8 cellular contexts compared by ENCODE assay signal in the genomic region with DNA sequence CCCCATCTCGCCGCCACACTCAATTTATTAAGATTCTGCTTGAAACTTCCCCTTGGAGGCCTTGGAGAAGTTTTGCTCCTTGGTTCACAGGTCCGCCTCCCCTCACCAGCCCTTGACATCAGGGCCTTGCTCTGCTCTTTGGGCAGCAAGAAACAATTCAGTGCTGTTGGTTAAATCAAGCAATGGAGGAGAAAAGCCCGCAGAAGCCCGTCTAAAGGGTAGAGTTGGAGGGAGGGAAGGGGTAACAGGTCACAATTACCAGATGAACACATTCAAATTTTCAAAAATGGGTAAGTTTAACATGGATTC. TPM values are rescaled to one million over a fixed set of nuclear protein-coding genes. Genes with fewer than 3 reads are reported as not detected.
DNase-seq lines count a peak whose midpoint lies in the region; ATAC-seq, FAIRE-seq and TF ChIP-seq lines count a peak whose summit lies in the region.

No MANE protein-coding gene starts in this region.

- H3K36me3 Mint-ChIP-seq in H9 (ENCODE audit: insufficient read depth in 1 of 3, low read depth in 3 of 3) = no peaks in the 10 kb centered on the region; a peak in 2 of 7 replicates
- peaks cover 15% of the 10 kb centered on the region for H3K36me3 Mint-ChIP-seq in T-helper 17 cell (ENCODE audit: low read depth)
- H3K36me3 Mint-ChIP-seq in naive thymus-derived CD8-positive, alpha-beta T cell = peaks cover 0 to 42% (median 17%) of the 10 kb centered on the region in 3 donors

- H2BK120ac ChIP-seq in H9 (ENCODE audit: low read depth, low read length, poor library complexity, severe bottlenecking) = no peak overlapping the region

- H3K79me1 ChIP-seq in H9 (ENCODE audit: insufficient read depth, low read depth, low read length, poor library complexity, severe bottlenecking) = no peaks in the 10 kb centered on the region

- H3K36me3 ChIP-seq in BLaER1 (peaks cover 35% of the 10 kb centered on the region), endothelial cell of umbilical vein (ENCODE audit: control insufficient read depth in 2 of 2, extremely low read depth in 1 of 2, insufficient read depth in 2 of 2, low read length in 2 of 2) (peaks cover 0 to 3% of the 10 kb centered on the region in 2 experiments)

- POLR2A ChIA-PET in endothelial cell of umbilical vein (lab: Charles Lee) = no interaction called here
- POLR2A ChIA-PET in naive thymus-derived CD8-positive, alpha-beta T cell (lab: Charles Lee) = interaction anchor here (0.9 to 4.8 kb wide), 5 partner anchors 11 to 180 kb away, joined by 3 to 45 read pairs (median 12); a partner anchor contains a TSS

- intact Hi-C loops in endothelial cell of umbilical vein (cut with micrococcal nuclease) = loop anchor here (1.0 to 5.0 kb wide), 3 partner anchors 116 to 171 kb away; a partner anchor contains a TSS

- no peak overlapping the region for H3K18ac ChIP-seq in H9 (ENCODE audit: insufficient read length, low read depth, low read length)

- H3K4me3 ChIP-seq in BLaER1 = peak overlapping the region; percentile 87
- H3K4me3 ChIP-seq in endothelial cell of umbilical vein (replicated peaks in 1 of 3; ENCODE audit: insufficient read depth in 1 of 3, low read depth in 1 of 3, low read length in 3 of 3) = peak overlapping the region; percentile 60 to 96 (median 74)

- H3K9ac ChIP-seq in BLaER1 (peak overlapping the region; percentile 91), H9 (ENCODE audit: extremely low read depth, insufficient read length, low read length) (no peak overlapping the region), endothelial cell of umbilical vein (replicated peaks; ENCODE audit: extremely low read depth, insufficient read depth, low read length) (peak overlapping the region; percentile 65)

- H3K14ac ChIP-seq in H9 (ENCODE audit: insufficient read depth, low read length) = no peak overlapping the region

- no peak overlapping the region for H3K56ac ChIP-seq in H9 (ENCODE audit: insufficient read length, low read depth, low read length)

- no peak overlapping the region for H4K8ac ChIP-seq in H9 (replicated peaks; ENCODE audit: insufficient read length, low read depth, low read length)

- H3K27ac ChIP-seq in BLaER1 (peak overlapping the region; percentile 93), H9 (ENCODE audit: insufficient read length, low read depth, low read length) (no peak overlapping the region), endothelial cell of umbilical vein (ENCODE audit: insufficient read depth, low read depth, low read length) (peak overlapping the region; percentile 63)

- H3K27me3 Mint-ChIP-seq in H9 (ENCODE audit: low read depth) (peaks cover 3% of the 10 kb centered on the region; the same call in 1 of the 2 replicates), T-helper 17 cell (no peaks in the 10 kb centered on the region)
- no peaks in the 10 kb centered on the region for H3K27me3 Mint-ChIP-seq in naive thymus-derived CD8-positive, alpha-beta T cell

- H3K4me3 Mint-ChIP-seq in H9 (peak overlapping the region; percentile 71 to 81), T-helper 17 cell (peak overlapping the region; percentile 95)
- peak overlapping the region; percentile 86 to 100 (median 96) for H3K4me3 Mint-ChIP-seq in naive thymus-derived CD8-positive, alpha-beta T cell

- no peak overlapping the region for H3K23ac ChIP-seq in H9 (ENCODE audit: insufficient read length, low read depth, low read length)

- no peaks in the 10 kb centered on the region for H3K9me3 Mint-ChIP-seq in H9
- no peaks in the 10 kb centered on the region for H3K9me3 Mint-ChIP-seq in naive thymus-derived CD8-positive, alpha-beta T cell

- H3K4me1 Mint-ChIP-seq in H9 = peaks cover 18 to 32% of the 10 kb centered on the region in 2 experiments
- peaks cover 56% of the 10 kb centered on the region for H3K4me1 Mint-ChIP-seq in T-helper 17 cell
- H3K4me1 Mint-ChIP-seq in naive thymus-derived CD8-positive, alpha-beta T cell = peaks cover 38 to 91% (median 79%) of the 10 kb centered on the region in 4 donors

- peak; percentile 26 for FAIRE-seq in endothelial cell of umbilical vein (lab: Jason Lieb, UNC)

- H3K4me2 ChIP-seq in BLaER1 (peak overlapping the region; percentile 93), H9 (ENCODE audit: insufficient read depth, insufficient read length, low read length) (peak overlapping the region; percentile 58), endothelial cell of umbilical vein (ENCODE audit: insufficient read depth, low read length) (peak overlapping the region; percentile 87)

- H3K27me3 ChIP-seq in BLaER1 (no peaks in the 10 kb centered on the region), H9 (ENCODE audit: insufficient read depth, low read length) (no peaks in the 10 kb centered on the region), endothelial cell of umbilical vein (ENCODE audit: control insufficient read depth in 2 of 2, insufficient read depth in 2 of 2, low read length in 2 of 2) (no peaks in the 10 kb centered on the region)

- H2BK12ac ChIP-seq in H9 (ENCODE audit: insufficient read length, low read depth, low read length) = no peak overlapping the region

- DNase-seq in H9 = no peak
- no peak for DNase-seq in T-helper 17 cell
- no peak for DNase-seq in endothelial cell of umbilical vein (ENCODE audit: low read depth, low spot score)
- no peak for DNase-seq in naive thymus-derived CD8-positive, alpha-beta T cell
- no peak for DNase-seq in GF-D8 (lab: John Stamatoyannopoulos, UW)
- DNase-seq in NCI-H69 (lab: John Stamatoyannopoulos, UW) = no peak
- DNase-seq in LoVo (ENCODE audit: low spot score) = no peak

- H3K9me1 ChIP-seq in endothelial cell of umbilical vein (replicated peaks; ENCODE audit: control insufficient read depth, extremely low read depth, insufficient read depth, low read length) = no peaks in the 10 kb centered on the region

- H3K4ac ChIP-seq in H9 (ENCODE audit: low read depth, low read length) = no peak overlapping the region

- no peak overlapping the region for H2BK20ac ChIP-seq in H9 (ENCODE audit: low read depth, low read length, poor library complexity, severe bottlenecking)

- CTCF ChIA-PET in endothelial cell of umbilical vein (lab: Charles Lee) = interaction anchor here (0.9 to 8.8 kb wide), 4 partner anchors 10 to 179 kb away, joined by 3 to 129 read pairs (median 5); a partner anchor contains a TSS

- peaks cover 64% of the 10 kb centered on the region for H3K4me1 ChIP-seq in BLaER1
- H3K4me1 ChIP-seq in H9 (ENCODE audit: insufficient read depth, low read length) = peaks cover 9% of the 10 kb centered on the region
- H3K4me1 ChIP-seq in endothelial cell of umbilical vein (ENCODE audit: control insufficient read depth, extremely low read depth, insufficient read depth, low read length) = peaks cover 8% of the 10 kb centered on the region

- TF ChIP-seq POLR2A in endothelial cell of umbilical vein (IDR thresholded peaks at IDR 0.05; ENCODE audit: low read depth, low read length) = no peak

- H3K23me2 ChIP-seq in H9 (ENCODE audit: insufficient read length, low read depth, low read length, poor library complexity, severe bottlenecking) = no peaks in the 10 kb centered on the region

- peak overlapping the region in 1 of 3 experiments; percentile 16; a peak in 1 of 7 replicates for H3K27ac Mint-ChIP-seq in H9
- H3K27ac Mint-ChIP-seq in T-helper 17 cell = peak overlapping the region; percentile 95
- peak overlapping the region; percentile 86 to 100 (median 98) for H3K27ac Mint-ChIP-seq in naive thymus-derived CD8-positive, alpha-beta T cell

- dilution Hi-C loops in endothelial cell of umbilical vein (cut with MboI; ENCODE audit: extremely low pct_ligation_motif_present, low sequenced_read_pairs) = no loop called here

- no peak overlapping the region for H4K91ac ChIP-seq in H9 (ENCODE audit: insufficient read length, low read depth, low read length)

- H3T11ph ChIP-seq in H9 (ENCODE audit: low read length) = no peak overlapping the region

- H3K79me2 ChIP-seq in H9 (ENCODE audit: insufficient read depth, low read length) (no peaks in the 10 kb centered on the region), endothelial cell of umbilical vein (ENCODE audit: control insufficient read depth, insufficient read depth, low read length) (no peaks in the 10 kb centered on the region)

- no CpG with 5 or more reads among the region's 5 CpGs for WGBS in H9 (ENCODE audit: extremely low coverage, insufficient read length, low lambda C conversion rate)

- H4K20me1 ChIP-seq in BLaER1 (no peaks in the 10 kb centered on the region), H9 (ENCODE audit: control insufficient read depth, insufficient read depth, insufficient read length) (no peaks in the 10 kb centered on the region), endothelial cell of umbilical vein (replicated peaks; ENCODE audit: control insufficient read depth, extremely low read depth, insufficient read depth, low read length) (no peaks in the 10 kb centered on the region)

- no peak overlapping the region for H2BK5ac ChIP-seq in H9 (ENCODE audit: insufficient read length, low read length)

- peak; percentile 7 for ATAC-seq in T-helper 17 cell
- peak; percentile 10 for ATAC-seq in naive thymus-derived CD8-positive, alpha-beta T cell

- H4K5ac ChIP-seq in H9 (ENCODE audit: insufficient read length, low read depth, low read length) = no peak overlapping the region

- no peak overlapping the region for H2BK15ac ChIP-seq in H9 (ENCODE audit: low read depth, low read length)

- H2AK5ac ChIP-seq in H9 (ENCODE audit: insufficient read length, low read length) = no peak overlapping the region

- TSS peak; percentile 70 for BruUV-seq in endothelial cell of umbilical vein (replicated peaks; lab: Mats Ljungman, UMichigan)

- H3K9me3 ChIP-seq in BLaER1 (no peaks in the 10 kb centered on the region), H9 (ENCODE audit: control insufficient read depth, low read depth, low read length) (no peaks in the 10 kb centered on the region), T-helper 17 cell (ENCODE audit: control insufficient read depth, low read length, poor library complexity, severe bottlenecking) (no peaks in the 10 kb centered on the region), endothelial cell of umbilical vein (replicated peaks; ENCODE audit: control insufficient read depth, insufficient read depth, low read length) (no peaks in the 10 kb centered on the region)

- no peak for TF ChIP-seq CTCF in H9 (conservative IDR thresholded peaks at IDR 0.05)
- TF ChIP-seq CTCF in endothelial cell of umbilical vein (IDR thresholded peaks at IDR 0.05; ENCODE audit: extremely low read depth in 1 of 2, insufficient read depth in 1 of 2, low read depth in 1 of 2, low read length in 2 of 2) = no peak

- peak overlapping the region; percentile 25 for H2AFZ ChIP-seq in H9 (ENCODE audit: low read length)
- H2AFZ ChIP-seq in endothelial cell of umbilical vein (ENCODE audit: low read depth, low read length) = peak overlapping the region; percentile 84

RNA-seq across cellular contexts. Expression of a gene that starts 0.4 kb away (rescaled TPM):
- total RNA-seq in H9 (2021) = 3.4 and 3.9 TPM in 2 replicates
- total RNA-seq in T-helper 17 cell = 10 to 100 TPM; 19.6 to 20.2 TPM
- 9.7 and 12.5 TPM in 2 replicates for total RNA-seq in endothelial cell of umbilical vein
- polyA plus RNA-seq in endothelial cell of umbilical vein = 10.1 and 10.4 TPM in 2 replicates
- polyA plus RNA-seq in endothelial cell of umbilical vein (2011; cell fraction: cytosol; rRNA removed) = 9.4 and 10.7 TPM in 2 replicates
- 12.6 and 13.8 TPM in 2 replicates for polyA plus RNA-seq in endothelial cell of umbilical vein (2011; cell fraction: nucleus; rRNA removed)
- 10.1 and 11.4 TPM in 2 replicates for polyA plus RNA-seq in endothelial cell of umbilical vein (2012)
- polyA minus RNA-seq in endothelial cell of umbilical vein = 10.4 and 10.8 TPM in 2 replicates
- 3.9 TPM for polyA minus RNA-seq in endothelial cell of umbilical vein (2011; cell fraction: cytosol; rRNA and poly(A)+ RNA removed)
- 4.8 and 5.0 TPM in 2 replicates for polyA minus RNA-seq in endothelial cell of umbilical vein (2011; cell fraction: nucleus; rRNA and poly(A)+ RNA removed)
- total RNA-seq in naive thymus-derived CD8-positive, alpha-beta T cell = 10 to 100 TPM; 19.2 to 21.5 TPM
- polyA plus RNA-seq in naive thymus-derived CD8-positive, alpha-beta T cell = 10 to 100 TPM; 18.0 to 30.8 (median 18.6) TPM

RNA-seq across cellular contexts. Expression of a gene that starts 0.5 kb away (rescaled TPM):
- total RNA-seq in H9 (2021) = 6.6 and 7.5 TPM in 2 replicates
- 10 to 100 TPM; 31.3 to 34.0 TPM for total RNA-seq in T-helper 17 cell
- 13.8 and 20.5 TPM in 2 replicates for total RNA-seq in endothelial cell of umbilical vein
- 2.3 and 3.2 TPM in 2 replicates for polyA plus RNA-seq in endothelial cell of umbilical vein
- polyA plus RNA-seq in endothelial cell of umbilical vein (2011; cell fraction: cytosol; rRNA removed) = 3.7 and 4.0 TPM in 2 replicates
- 2.3 and 2.7 TPM in 2 replicates for polyA plus RNA-seq in endothelial cell of umbilical vein (2011; cell fraction: nucleus; rRNA removed)
- 7.6 and 9.6 TPM in 2 replicates for polyA plus RNA-seq in endothelial cell of umbilical vein (2012)
- 4.8 and 5.6 TPM in 2 replicates for polyA minus RNA-seq in endothelial cell of umbilical vein
- 10.7 TPM for polyA minus RNA-seq in endothelial cell of umbilical vein (2011; cell fraction: cytosol; rRNA and poly(A)+ RNA removed)
- 2.5 and 3.3 TPM in 2 replicates for polyA minus RNA-seq in endothelial cell of umbilical vein (2011; cell fraction: nucleus; rRNA and poly(A)+ RNA removed)
- 10 to 100 TPM; 35.1 to 40.6 TPM for total RNA-seq in naive thymus-derived CD8-positive, alpha-beta T cell
- 10 to 100 TPM; 20.2 to 27.6 (median 26.3) TPM for polyA plus RNA-seq in naive thymus-derived CD8-positive, alpha-beta T cell

RNA-seq across cellular contexts. Expression of a gene that starts 13.8 kb away (rescaled TPM):
- total RNA-seq in H9 (2021) = 0.18 and 0.24 TPM in 2 replicates
- total RNA-seq in T-helper 17 cell = 10 to 100 TPM; 69.3 to 87.6 TPM
- total RNA-seq in endothelial cell of umbilical vein = 0.99 and 1.4 TPM in 2 replicates
- 0.59 and 0.81 TPM in 2 replicates for polyA plus RNA-seq in endothelial cell of umbilical vein
- polyA plus RNA-seq in endothelial cell of umbilical vein (2011; cell fraction: cytosol; rRNA removed) = 0.24 and 0.26 TPM in 2 replicates
- polyA plus RNA-seq in endothelial cell of umbilical vein (2011; cell fraction: nucleus; rRNA removed) = 4.4 and 5.5 TPM in 2 replicates
- 1.1 and 1.6 TPM in 2 replicates for polyA plus RNA-seq in endothelial cell of umbilical vein (2012)
- polyA minus RNA-seq in endothelial cell of umbilical vein = 0.75 and 0.83 TPM in 2 replicates
- not detected for polyA minus RNA-seq in endothelial cell of umbilical vein (2011; cell fraction: cytosol; rRNA and poly(A)+ RNA removed)
- polyA minus RNA-seq in endothelial cell of umbilical vein (2011; cell fraction: nucleus; rRNA and poly(A)+ RNA removed) = 1.4 and 2.2 TPM in 2 replicates
- 10 to 100 TPM; 56.9 to 61.9 TPM for total RNA-seq in naive thymus-derived CD8-positive, alpha-beta T cell
- 1 to 10 TPM; 5.4 to 8.4 (median 6.9) TPM for polyA plus RNA-seq in naive thymus-derived CD8-positive, alpha-beta T cell

RNA-seq across cellular contexts. Expression of a gene that starts 48.9 kb away (rescaled TPM):
- total RNA-seq in H9 (2021) (71.7 and 71.8 TPM in 2 replicates), T-helper 17 cell (10 to 100 TPM; 50.5 to 55.6 TPM), endothelial cell of umbilical vein (110 and 113 TPM in 2 replicates)
- 21.1 and 24.4 TPM in 2 replicates for polyA plus RNA-seq in endothelial cell of umbilical vein
- polyA plus RNA-seq in endothelial cell of umbilical vein (2011; cell fraction: cytosol; rRNA removed) = 28.5 and 36.2 TPM in 2 replicates
- 40.0 and 50.1 TPM in 2 replicates for polyA plus RNA-seq in endothelial cell of umbilical vein (2011; cell fraction: nucleus; rRNA removed)
- polyA plus RNA-seq in endothelial cell of umbilical vein (2012) = 45.8 and 86.1 TPM in 2 replicates
- 62.6 and 78.6 TPM in 2 replicates for polyA minus RNA-seq in endothelial cell of umbilical vein
- 29.5 TPM for polyA minus RNA-seq in endothelial cell of umbilical vein (2011; cell fraction: cytosol; rRNA and poly(A)+ RNA removed)
- polyA minus RNA-seq in endothelial cell of umbilical vein (2011; cell fraction: nucleus; rRNA and poly(A)+ RNA removed) = 35.2 and 47.9 TPM in 2 replicates
- total RNA-seq in naive thymus-derived CD8-positive, alpha-beta T cell = 10 to 100 TPM; 74.2 to 78.2 TPM
- polyA plus RNA-seq in naive thymus-derived CD8-positive, alpha-beta T cell = 10 to 100 TPM; 36.9 to 49.5 (median 41.7) TPM

Comparison
In these comparisons a context has a peak if more than half of its experiments do, and no peak if none do; other contexts are left out.
1. RNA of a gene that starts 13.8 kb away (total RNA-seq): 69.3 to 87.6 TPM in T-helper 17 cell and 56.9 to 61.9 TPM in naive thymus-derived CD8-positive, alpha-beta T cell; 0.99 to 1.4 TPM in endothelial cell of umbilical vein and 0.18 to 0.24 TPM in H9; every median in the first group is over 10 times any median in the second.
2. Peak in every context shown above with its lines, with median percentiles within 50 percentile points of each other: H3K4me2 ChIP-seq and H3K4me3 Mint-ChIP-seq.